In the genomic region with DNA sequence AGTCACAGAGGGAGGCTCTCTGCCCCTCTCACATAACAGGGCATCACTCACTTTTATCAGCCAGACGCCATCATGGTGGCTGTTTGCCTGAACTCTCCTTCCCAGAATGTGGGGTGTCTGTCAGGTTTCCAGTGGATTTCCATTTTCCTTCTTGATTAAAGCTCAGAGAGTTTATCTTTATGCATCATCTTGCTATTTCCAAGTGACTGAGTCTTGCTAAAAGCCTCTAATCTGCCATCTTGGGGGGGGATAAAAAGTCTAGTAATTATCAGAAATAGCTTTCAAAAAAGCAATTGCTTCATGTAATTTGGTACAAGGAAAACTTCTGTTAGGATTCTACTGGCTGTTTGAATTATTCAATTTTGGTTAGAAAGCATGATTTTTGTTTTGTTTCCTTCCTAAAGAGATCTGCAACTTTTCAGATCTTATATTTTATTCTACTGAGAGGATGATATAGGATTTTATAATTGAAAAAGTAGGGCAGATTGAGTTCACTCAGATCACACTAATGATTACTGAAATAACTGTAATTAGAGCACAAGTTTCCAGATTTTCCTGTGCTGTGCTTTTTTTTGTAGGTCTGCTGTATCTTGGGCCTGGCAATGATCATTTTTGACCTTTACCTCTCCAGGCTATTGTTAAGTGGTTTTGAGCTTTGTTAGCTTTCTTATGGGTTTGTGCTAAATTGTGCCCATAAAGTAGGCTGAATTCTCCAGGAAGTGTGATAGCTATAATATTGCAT, we compare ENCODE assay signal across 1 cellular context.
TF ChIP-seq lines count a peak whose summit lies in the region.

No MANE protein-coding gene starts in this region.

TF ChIP-seq in GM23338, 12 proteins besides CTCF, POLR2A, EP300 and RAD21 (continued from another document):
- TF ChIP-seq, protein P1, sequence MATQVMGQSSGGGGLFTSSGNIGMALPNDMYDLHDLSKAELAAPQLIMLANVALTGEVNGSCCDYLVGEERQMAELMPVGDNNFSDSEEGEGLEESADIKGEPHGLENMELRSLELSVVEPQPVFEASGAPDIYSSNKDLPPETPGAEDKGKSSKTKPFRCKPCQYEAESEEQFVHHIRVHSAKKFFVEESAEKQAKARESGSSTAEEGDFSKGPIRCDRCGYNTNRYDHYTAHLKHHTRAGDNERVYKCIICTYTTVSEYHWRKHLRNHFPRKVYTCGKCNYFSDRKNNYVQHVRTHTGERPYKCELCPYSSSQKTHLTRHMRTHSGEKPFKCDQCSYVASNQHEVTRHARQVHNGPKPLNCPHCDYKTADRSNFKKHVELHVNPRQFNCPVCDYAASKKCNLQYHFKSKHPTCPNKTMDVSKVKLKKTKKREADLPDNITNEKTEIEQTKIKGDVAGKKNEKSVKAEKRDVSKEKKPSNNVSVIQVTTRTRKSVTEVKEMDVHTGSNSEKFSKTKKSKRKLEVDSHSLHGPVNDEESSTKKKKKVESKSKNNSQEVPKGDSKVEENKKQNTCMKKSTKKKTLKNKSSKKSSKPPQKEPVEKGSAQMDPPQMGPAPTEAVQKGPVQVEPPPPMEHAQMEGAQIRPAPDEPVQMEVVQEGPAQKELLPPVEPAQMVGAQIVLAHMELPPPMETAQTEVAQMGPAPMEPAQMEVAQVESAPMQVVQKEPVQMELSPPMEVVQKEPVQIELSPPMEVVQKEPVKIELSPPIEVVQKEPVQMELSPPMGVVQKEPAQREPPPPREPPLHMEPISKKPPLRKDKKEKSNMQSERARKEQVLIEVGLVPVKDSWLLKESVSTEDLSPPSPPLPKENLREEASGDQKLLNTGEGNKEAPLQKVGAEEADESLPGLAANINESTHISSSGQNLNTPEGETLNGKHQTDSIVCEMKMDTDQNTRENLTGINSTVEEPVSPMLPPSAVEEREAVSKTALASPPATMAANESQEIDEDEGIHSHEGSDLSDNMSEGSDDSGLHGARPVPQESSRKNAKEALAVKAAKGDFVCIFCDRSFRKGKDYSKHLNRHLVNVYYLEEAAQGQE (IDR thresholded peaks at IDR 0.05; ENCODE audit: unreplicated experiment), result no peak
